28 cellular contexts compared by ENCODE assay signal in the genomic region with DNA sequence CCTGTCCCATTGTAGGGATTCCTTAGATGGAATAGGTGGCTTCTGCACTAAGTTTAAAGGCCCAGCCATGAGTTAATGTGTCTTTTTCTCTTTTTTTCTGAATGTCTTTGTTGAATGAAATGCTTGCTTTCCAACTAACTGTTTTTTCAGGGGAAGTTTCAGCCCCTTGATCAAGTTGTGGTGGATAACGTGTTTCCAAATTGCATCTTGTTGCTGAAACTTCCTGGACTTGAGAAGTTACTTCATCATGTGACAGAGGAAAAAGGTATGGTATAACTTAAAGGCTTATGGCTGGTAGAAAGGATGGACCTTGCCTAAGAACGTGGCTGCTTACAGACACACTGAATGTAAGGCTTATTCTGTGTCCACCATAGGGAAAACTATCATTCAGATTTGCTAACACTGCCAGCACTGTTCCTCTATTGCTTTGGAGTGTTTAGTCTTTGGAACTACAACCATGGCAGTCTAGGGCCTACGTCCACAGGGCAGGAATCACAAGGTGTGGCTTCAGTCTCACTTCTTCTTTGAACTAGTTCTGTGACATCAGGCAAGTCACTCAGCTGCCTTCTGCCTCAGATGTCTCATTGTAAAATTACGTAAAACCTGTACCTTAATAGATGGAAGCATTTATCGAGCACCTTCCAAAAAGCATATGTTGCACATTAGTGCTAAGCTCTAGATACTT.
"Had no signal": no experiment of that assay in that cellular context is flagged by ENCODE, and none has a peak within 500 bp of the region (broad histone marks: within the 10 kb centered on the region; RNA-seq: fewer than 3 reads in every experiment).

No MANE protein-coding gene starts in this region.

- DNase-seq: activated CD4-positive, alpha-beta T cell treated with anti-CD3 and anti-CD28 coated beads, Interleukin-2, amount 50 U/mL, for 1 hour; activated CD4-positive, CD25-positive, alpha-beta regulatory T cell; activated CD8-positive, alpha-beta memory T cell treated with anti-CD3 and anti-CD28 coated beads, Interleukin-2, amount 50 U/mL, for 4 hours; activated CD8-positive, alpha-beta T cell treated with anti-CD3 and anti-CD28 coated beads for 36 hours; activated naive CD4-positive, alpha-beta T cell treated with anti-CD3 and anti-CD28 coated beads, Interleukin-2, amount 50 U/mL, for 16 hours; activated naive CD8-positive, alpha-beta T cell treated with anti-CD3 and anti-CD28 coated beads, Interleukin-2, amount 10 ng/mL, durations not matched to agents 7 days and 5 days; activated T-cell treated with anti-CD3 and anti-CD28 coated beads, Interleukin-2, amount 50 U/mL, for 72 hours; adrenal gland; anterior cingulate cortex; caudate nucleus; colonic mucosa; NCI-H1048; NCI-H1417; NCI-H1930; NCI-H2171; NCI-H2227 treated with DMSO at 0.1 percent for 48 hours; NCI-H526; NCI-H774; OCI-M1; Right ventricle myocardium superior; T-cell; T-helper 2 cell; T1000 had no signal

- H3K4me1 ChIP-seq: adrenal gland, breast epithelium, colonic mucosa had no signal

- H3K27ac ChIP-seq: adrenal gland, breast epithelium, colonic mucosa, KMS-11, RWPE1, VCaP had no signal

- H3K27me3 Mint-ChIP-seq: activated CD8-positive, alpha-beta T cell treated with anti-CD3 and anti-CD28 coated beads for 36 hours; activated naive CD8-positive, alpha-beta T cell treated with anti-CD3 and anti-CD28 coated beads, Interleukin-2, amount 10 ng/mL, durations not matched to agents 7 days and 5 days; T-cell had no signal

- H3K27me3 ChIP-seq: adrenal gland, breast epithelium, colonic mucosa had no signal

- H3K4me3 Mint-ChIP-seq: activated CD8-positive, alpha-beta T cell treated with anti-CD3 and anti-CD28 coated beads for 36 hours; activated naive CD8-positive, alpha-beta T cell treated with anti-CD3 and anti-CD28 coated beads, Interleukin-2, amount 10 ng/mL, durations not matched to agents 7 days and 5 days; activated T-cell treated with anti-CD3 and anti-CD28 coated beads, Interleukin-2, amount 50 U/mL, for 72 hours; T-cell had no signal

- H3K36me3 ChIP-seq: breast epithelium, colonic mucosa had no signal

- ATAC-seq: activated CD8-positive, alpha-beta T cell treated with anti-CD3 and anti-CD28 coated beads for 36 hours; activated T-cell treated with anti-CD3 and anti-CD28 coated beads, Interleukin-2, amount 50 U/mL, for 72 hours; Panc1; T-cell had no signal

- H3K27ac Mint-ChIP-seq: activated CD8-positive, alpha-beta T cell treated with anti-CD3 and anti-CD28 coated beads for 36 hours; activated T-cell treated with anti-CD3 and anti-CD28 coated beads, Interleukin-2, amount 50 U/mL, for 72 hours; T-cell had no signal

- H3K9me3 ChIP-seq: adrenal gland, breast epithelium, colonic mucosa had no signal

- H3K4me3 ChIP-seq: adrenal gland, breast epithelium, colonic mucosa had no signal
